Comparison of ENCODE assay signal across 17 cellular contexts in the genomic region with DNA sequence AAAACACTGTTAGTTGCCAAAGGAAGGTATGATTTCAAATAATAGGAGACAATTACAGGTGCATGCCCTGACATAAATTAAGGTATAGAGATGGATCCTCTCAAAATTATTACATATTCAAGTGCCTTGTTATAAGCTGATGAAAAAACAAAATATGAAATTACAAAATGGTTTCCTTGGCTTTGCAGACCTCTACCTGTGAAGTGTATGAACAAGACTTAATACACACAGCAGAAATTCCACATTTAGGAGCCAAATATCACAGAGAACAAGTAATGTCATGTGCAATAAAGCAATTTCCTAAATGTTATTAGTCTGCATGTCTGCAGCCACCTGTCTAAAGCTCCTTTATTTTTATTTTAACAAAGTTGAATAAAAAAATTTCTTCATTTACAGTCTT.
DNase-seq lines count a peak whose midpoint lies in the region; ATAC-seq, FAIRE-seq and TF ChIP-seq lines count a peak whose summit lies in the region.
"Had no signal": no experiment of that assay in that cellular context is flagged by ENCODE, and none has a peak within 500 bp of the region (broad histone marks: within the 10 kb centered on the region; RNA-seq: fewer than 3 reads in every experiment).

No MANE protein-coding gene starts in this region.

- ATAC-seq in foreskin keratinocyte (peak; percentile 28), omental fat pad (ENCODE audit: low FRiP score) (no peak)
- ATAC-seq in activated CD8-positive, alpha-beta T cell treated with anti-CD3 and anti-CD28 coated beads, Interleukin-2, amount 10 ng/mL, durations not matched to agents 7 days and 5 days: no peak
- ATAC-seq: gastrocnemius medialis had no signal

- H3K4me3 Mint-ChIP-seq in activated CD8-positive, alpha-beta T cell treated with anti-CD3 and anti-CD28 coated beads, Interleukin-2, amount 10 ng/mL, durations not matched to agents 7 days and 5 days: no peak overlapping the region
- H3K4me3 Mint-ChIP-seq: activated T-cell treated with anti-CD3 and anti-CD28 coated beads, Interleukin-2, amount 50 U/mL, for 4 hours had no signal

- H3K9me3 ChIP-seq in spleen: no peaks in the 10 kb centered on the region
- H3K9me3 ChIP-seq: gastrocnemius medialis, uterus had no signal

- no peak overlapping the region for H3K4me3 ChIP-seq in AG10803 (ENCODE audit: low read length)
- no peak overlapping the region for H3K4me3 ChIP-seq in spleen
- H3K4me3 ChIP-seq: gastrocnemius medialis, uterus had no signal

- peaks cover 12% of the 10 kb centered on the region for H3K4me1 ChIP-seq in foreskin keratinocyte
- peaks cover 0 to 7% (median 0%) of the 10 kb centered on the region in 6 donors for H3K4me1 ChIP-seq in spleen
- H3K4me1 ChIP-seq: gastrocnemius medialis, uterus had no signal

- H3K27me3 ChIP-seq in foreskin keratinocyte (no peaks in the 10 kb centered on the region), spleen (replicated peaks in 1 of 7) (no peaks in the 10 kb centered on the region)
- H3K27me3 ChIP-seq: gastrocnemius medialis, uterus had no signal

- H3K27ac ChIP-seq in foreskin keratinocyte: no peak overlapping the region
- no peak overlapping the region for H3K27ac ChIP-seq in spleen
- H3K27ac ChIP-seq: C4-2B, gastrocnemius medialis, uterus had no signal

- intact Hi-C loops in spleen (cut with DNase I; ENCODE audit: low total_unique reads): loop anchor here (10.0 kb wide), 1 partner anchor 953 kb away; no protein-coding TSS in a partner anchor

- POLR2A ChIA-PET in activated CD8-positive, alpha-beta T cell treated with anti-CD3 and anti-CD28 coated beads, Interleukin-2, amount 10 ng/mL, durations not matched to agents 7 days and 5 days (lab: Charles Lee): no interaction called here

- no peak overlapping the region for H3K27ac Mint-ChIP-seq in activated CD8-positive, alpha-beta T cell treated with anti-CD3 and anti-CD28 coated beads, Interleukin-2, amount 10 ng/mL, durations not matched to agents 7 days and 5 days

- TF ChIP-seq POLR2A in GM12892 (IDR thresholded peaks at IDR 0.05; ENCODE audit: low read depth, low read length): no peak
- no peak for TF ChIP-seq POLR2A in spleen (IDR thresholded peaks at IDR 0.05)

- H3K9me3 Mint-ChIP-seq in activated CD8-positive, alpha-beta T cell treated with anti-CD3 and anti-CD28 coated beads, Interleukin-2, amount 10 ng/mL, durations not matched to agents 7 days and 5 days (ENCODE audit: insufficient read depth): no peaks in the 10 kb centered on the region
- H3K9me3 Mint-ChIP-seq: activated T-cell treated with anti-CD3 and anti-CD28 coated beads, Interleukin-2, amount 50 U/mL, for 4 hours had no signal

- TF ChIP-seq CTCF in AG10803 (conservative IDR thresholded peaks at IDR 0.05; ENCODE audit: low read length): 0 out of 2 replicates have a peak, but pooled peaks have one; percentile 6
- TF ChIP-seq CTCF in foreskin keratinocyte (conservative IDR thresholded peaks at IDR 0.05): peak; percentile 36
- no peak for TF ChIP-seq CTCF in omental fat pad (IDR thresholded peaks at IDR 0.05)
- no peak for TF ChIP-seq CTCF in spleen (IDR thresholded peaks at IDR 0.05 in 8 of 11, conservative IDR thresholded peaks at IDR 0.05 in 3 of 11)

- no peaks in the 10 kb centered on the region for H3K27me3 Mint-ChIP-seq in activated CD8-positive, alpha-beta T cell treated with anti-CD3 and anti-CD28 coated beads, Interleukin-2, amount 10 ng/mL, durations not matched to agents 7 days and 5 days (ENCODE audit: low read depth)

- H3K36me3 Mint-ChIP-seq in activated CD8-positive, alpha-beta T cell treated with anti-CD3 and anti-CD28 coated beads, Interleukin-2, amount 10 ng/mL, durations not matched to agents 7 days and 5 days (ENCODE audit: low read depth): no peaks in the 10 kb centered on the region

- H3K4me1 Mint-ChIP-seq in activated CD8-positive, alpha-beta T cell treated with anti-CD3 and anti-CD28 coated beads, Interleukin-2, amount 10 ng/mL, durations not matched to agents 7 days and 5 days (ENCODE audit: low read depth): peaks cover 3% of the 10 kb centered on the region

- CTCF ChIA-PET in activated CD8-positive, alpha-beta T cell treated with anti-CD3 and anti-CD28 coated beads, Interleukin-2, amount 10 ng/mL, durations not matched to agents 7 days and 5 days (lab: Charles Lee): interaction anchor here (0.7 to 1.6 kb wide), 7 partner anchors 8 to 1092 kb away, joined by 3 to 11 read pairs (median 4); no protein-coding TSS in a partner anchor

- H3K36me3 ChIP-seq in spleen: no peaks in the 10 kb centered on the region
- H3K36me3 ChIP-seq: gastrocnemius medialis, uterus had no signal

- FAIRE-seq in GM12892 (lab: Jason Lieb, UNC): peak; percentile 44
- no peak for FAIRE-seq in urothelium cell line (lab: Jason Lieb, UNC)
- FAIRE-seq: HepG2 had no signal

- DNase-seq in AG10803 (ENCODE audit: low read depth) (no peak), GM12892 (ENCODE audit: insufficient read length) (no peak), NCI-H748 (lab: John Stamatoyannopoulos, UW; ENCODE audit: unreplicated experiment) (peak; percentile 48), foreskin keratinocyte (peak in 1 of 2 donors; percentile 18), omental fat pad (ENCODE audit: low spot score) (no peak), spleen (no peak), urothelium cell line (ENCODE audit: low spot score) (no peak)
- no peak for DNase-seq in activated CD8-positive, alpha-beta T cell treated with anti-CD3 and anti-CD28 coated beads, Interleukin-2, amount 10 ng/mL, durations not matched to agents 7 days and 5 days
- DNase-seq: activated naive CD4-positive, alpha-beta T cell treated with anti-CD3 and anti-CD28 coated beads, Interleukin-2, amount 50 U/mL, for 16 hours; activated T-cell treated with anti-CD3 and anti-CD28 coated beads, Interleukin-2, amount 50 U/mL, for 4 hours; effector CD8-positive, alpha-beta T cell; gastrocnemius medialis; NCI-H1417 treated with DMSO at 0.1 percent for 48 hours; NCI-H774; uterus had no signal

Comparison
In these comparisons a context has a peak if more than half of its experiments do, and no peak if none do; other contexts are left out.
1. CTCF ChIP-seq: peak in AG10803 (single experiment) and foreskin keratinocyte (single experiment); none in omental fat pad (0 of 3) and spleen (0 of 11).